In the genomic region with DNA sequence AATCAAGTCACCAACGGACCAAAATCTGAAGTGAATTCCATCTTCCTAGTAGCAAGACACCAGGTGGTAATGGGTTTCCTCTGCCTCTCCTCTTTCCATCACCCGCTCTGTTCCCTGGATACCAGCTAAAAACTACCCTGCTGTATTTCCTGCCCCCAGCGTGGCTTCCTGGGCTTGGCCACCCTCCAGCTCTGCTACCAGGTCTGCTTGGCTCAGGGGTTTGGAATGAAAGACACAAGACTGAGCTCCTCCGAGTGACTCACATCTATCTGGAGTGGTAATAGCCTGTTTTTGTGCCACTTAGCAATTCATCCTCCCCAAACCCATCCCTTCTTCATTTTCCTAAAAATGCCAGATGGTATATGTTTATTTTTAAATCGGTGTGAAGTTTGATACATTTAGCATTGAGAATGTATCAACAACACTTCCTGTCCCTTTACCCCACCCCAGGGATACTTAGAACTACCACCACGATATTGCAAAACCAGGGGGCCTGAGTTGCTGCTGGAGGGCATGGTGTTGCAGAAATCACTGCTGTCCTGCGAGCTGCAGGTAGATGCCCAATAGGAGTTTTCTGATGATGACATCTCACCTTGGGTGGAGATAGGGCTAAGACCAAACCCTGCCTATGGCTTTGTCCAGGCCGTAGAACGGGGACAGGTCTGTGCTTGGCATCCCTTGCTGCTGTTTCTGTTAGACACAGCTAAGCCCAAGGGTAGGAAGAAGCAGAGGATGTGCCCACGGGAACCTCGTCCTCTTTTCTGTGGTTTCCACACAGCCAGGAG, we compare ENCODE assay signal across 8 cellular contexts. TPM values are rescaled to one million over a fixed set of nuclear protein-coding genes. Genes with fewer than 3 reads are reported as not detected.
A peak's percentile ranks its signal among the peaks of the same experiment; 100 is the strongest.
DNase-seq lines count a peak whose midpoint lies in the region; ATAC-seq, FAIRE-seq and TF ChIP-seq lines count a peak whose summit lies in the region.

No MANE protein-coding gene starts in this region.

- H2BK5ac ChIP-seq in mesenchymal stem cell (ENCODE audit: low read depth, low read length, poor library complexity, severe bottlenecking) = peak overlapping the region; percentile 94

- H3K27me3 ChIP-seq in AG04450 (ENCODE audit: control insufficient read depth, insufficient read depth, low read length) (no peaks in the 10 kb centered on the region), body of pancreas (no peaks in the 10 kb centered on the region), mesenchymal stem cell (ENCODE audit: control insufficient read depth in 1 of 2, insufficient read depth in 1 of 2, low read length in 2 of 2) (no peaks in the 10 kb centered on the region)

- H3K4me1 ChIP-seq in body of pancreas (peaks cover 6% of the 10 kb centered on the region), mesenchymal stem cell (ENCODE audit: control insufficient read depth, insufficient read depth, low read depth, low read length) (peaks cover 19% of the 10 kb centered on the region), mucosa of descending colon (ENCODE audit: low read depth) (peaks cover 4% of the 10 kb centered on the region)

- peak overlapping the region; percentile 37 to 44 for H3K18ac ChIP-seq in mesenchymal stem cell (ENCODE audit: low read depth in 1 of 2, low read length in 2 of 2)

- peak overlapping the region; percentile 49 for H2BK15ac ChIP-seq in mesenchymal stem cell (ENCODE audit: low read depth, poor library complexity, severe bottlenecking)

- peak overlapping the region; percentile 88 for H3K27ac ChIP-seq in AG04450 (ENCODE audit: low read depth, low read length)
- peak overlapping the region in 2 of 4 donors; percentile 11 to 23 for H3K27ac ChIP-seq in body of pancreas
- H3K27ac ChIP-seq in mesenchymal stem cell (ENCODE audit: low read length, poor library complexity, severe bottlenecking) = peak overlapping the region; percentile 97

- peak; percentile 86 for DNase-seq in AG04450 (ENCODE audit: low read depth, low spot score)
- peak; percentile 81 for DNase-seq in HTR-8/SVneo (ENCODE audit: insufficient read length, low spot score)
- DNase-seq in body of pancreas = peak; percentile 38 to 68 (median 60)
- DNase-seq in mesenchymal stem cell = peak; percentile 85
- no peak for DNase-seq in mucosa of descending colon
- no peak for DNase-seq in SK-N-DZ (ENCODE audit: low spot score)
- DNase-seq in retina = no peak

- intact Hi-C loops in body of pancreas (cut with DNase I) (no loop called here), mucosa of descending colon (cut with DNase I, micrococcal nuclease) (no loop called here)

- H3K9ac ChIP-seq in mesenchymal stem cell (ENCODE audit: low read length) = peak overlapping the region; percentile 53

- no peak overlapping the region for H3K23ac ChIP-seq in mesenchymal stem cell (ENCODE audit: low read length in 2 of 2)

- no peak overlapping the region for H2AFZ ChIP-seq in mesenchymal stem cell (ENCODE audit: low read depth, low read length)

- peak overlapping the region; percentile 52 for H4K8ac ChIP-seq in mesenchymal stem cell (ENCODE audit: low read length)

- no peak overlapping the region for H3K4me2 ChIP-seq in mesenchymal stem cell (ENCODE audit: low read length, poor library complexity, severe bottlenecking)

- no peak overlapping the region for H3K4me3 ChIP-seq in AG04450 (ENCODE audit: low read depth, low read length)
- H3K4me3 ChIP-seq in body of pancreas = no peak overlapping the region
- peak overlapping the region in 1 of 2 experiments; percentile 19 for H3K4me3 ChIP-seq in mesenchymal stem cell (ENCODE audit: insufficient read depth in 1 of 2, low read depth in 1 of 2, low read length in 2 of 2)
- no peak overlapping the region for H3K4me3 ChIP-seq in mucosa of descending colon

- CTCF ChIA-PET in AG04450 (lab: Charles Lee) = interaction anchor here (1.1 kb wide), 1 partner anchor 44 kb away, joined by 12 read pairs; no protein-coding TSS in a partner anchor

- H3K9me3 ChIP-seq in AG04450 (ENCODE audit: control insufficient read depth, insufficient read depth, low read length) (no peaks in the 10 kb centered on the region), body of pancreas (no peaks in the 10 kb centered on the region), mesenchymal stem cell (ENCODE audit: control insufficient read depth, low read length) (no peaks in the 10 kb centered on the region), mucosa of descending colon (no peaks in the 10 kb centered on the region)

- FAIRE-seq in HTR-8/SVneo (lab: Jason Lieb, UNC) = no peak

- peak overlapping the region; percentile 80 for H4K91ac ChIP-seq in mesenchymal stem cell (ENCODE audit: low read length)

- H3K79me1 ChIP-seq in mesenchymal stem cell (replicated peaks; ENCODE audit: low read length, poor library complexity, severe bottlenecking) = no peaks in the 10 kb centered on the region

- TF ChIP-seq CTCF in AG04450 (IDR thresholded peaks at IDR 0.05; ENCODE audit: low read depth, low read length) (no peak), body of pancreas (IDR thresholded peaks at IDR 0.05) (no peak), mucosa of descending colon (IDR thresholded peaks at IDR 0.05) (no peak)

- H3K4ac ChIP-seq in mesenchymal stem cell (ENCODE audit: low read depth in 1 of 2, low read length in 2 of 2) = peak overlapping the region in 1 of 2 experiments; percentile 54

- ATAC-seq in body of pancreas (peak; percentile 59), mucosa of descending colon (no peak), HG03045 (IDR thresholded peaks at IDR 0.05; ENCODE audit: unreplicated experiment) (no peak)

- peak overlapping the region; percentile 40 to 59 for H2BK12ac ChIP-seq in mesenchymal stem cell (ENCODE audit: low read length in 2 of 2)

- POLR2A ChIA-PET in AG04450 (lab: Yijun Ruan, JAX) = interaction anchor here (0.7 to 1.4 kb wide), 7 partner anchors 9 to 113 kb away, joined by 3 to 6 read pairs (median 5); partner anchors contain the start of gene PEX26

- peak overlapping the region; percentile 15 for H2BK120ac ChIP-seq in mesenchymal stem cell (ENCODE audit: low read depth, low read length)

- WGBS in body of pancreas, 2 donors = 65 to 72% methylated on average over 10 to 11 of the region's 11 CpGs
- 48% methylated on average over 8 of the region's 11 CpGs for WGBS in mesenchymal stem cell

- H3K14ac ChIP-seq in mesenchymal stem cell (ENCODE audit: low read length in 2 of 2) = no peak overlapping the region

- TF ChIP-seq POLR2A in body of pancreas (IDR thresholded peaks at IDR 0.05) = no peak

- H2AK5ac ChIP-seq in mesenchymal stem cell (ENCODE audit: low read length, severe bottlenecking) = peak overlapping the region; percentile 72

- H3K36me3 ChIP-seq in body of pancreas (replicated peaks in 1 of 2; ENCODE audit: insufficient read depth in 1 of 2, low read depth in 2 of 2) (no peaks in the 10 kb centered on the region), mesenchymal stem cell (ENCODE audit: control insufficient read depth in 1 of 2, insufficient read depth in 2 of 2, low read depth in 1 of 2, low read length in 2 of 2) (no peaks in the 10 kb centered on the region), mucosa of descending colon (ENCODE audit: low read depth) (no peaks in the 10 kb centered on the region)

RNA-seq across cellular contexts. Expression of gene MICAL3, which starts 7.5 kb away (rescaled TPM):
- polyA plus RNA-seq in AG04450 (2011; rRNA removed) = 17.8 and 18.5 TPM in 2 replicates
- polyA minus RNA-seq in AG04450 (2011; rRNA and poly(A)+ RNA removed) = 29.1 and 40.9 TPM in 2 replicates
- total RNA-seq in body of pancreas = 10 to 100 TPM; 33.6 to 34.0 TPM
- 8.3 TPM for polyA plus RNA-seq in mesenchymal stem cell (2013, experiment 1 of 2)
- polyA plus RNA-seq in mesenchymal stem cell (2013, experiment 2 of 2) = 6.7 TPM
- total RNA-seq in mucosa of descending colon = 100 to 1,000 TPM in 2 of 3 donors, 10 to 100 TPM in 1; 75.8 to 135 (median 129) TPM
- 13.9 and 17.8 TPM in 2 replicates for polyA plus RNA-seq in SK-N-DZ (2014; cell fraction: cytosol; rRNA removed)
- polyA plus RNA-seq in SK-N-DZ (2014; cell fraction: nucleus; rRNA removed) = 12.3 and 33.7 TPM in 2 replicates

RNA-seq across cellular contexts. Expression of gene PEX26, which starts 45.9 kb away (rescaled TPM):
- polyA plus RNA-seq in AG04450 (2011; rRNA removed) = 20.8 and 24.8 TPM in 2 replicates
- polyA minus RNA-seq in AG04450 (2011; rRNA and poly(A)+ RNA removed) = 27.3 and 35.8 TPM in 2 replicates
- total RNA-seq in body of pancreas (10 to 100 TPM; 11.9 to 57.0 TPM), mucosa of descending colon (100 to 1,000 TPM; 113 to 241 (median 123) TPM)
- 19.3 TPM for polyA plus RNA-seq in mesenchymal stem cell (2013, experiment 1 of 2)
- 19.2 TPM for polyA plus RNA-seq in mesenchymal stem cell (2013, experiment 2 of 2)
- polyA plus RNA-seq in SK-N-DZ (2014; cell fraction: cytosol; rRNA removed) = 40.1 and 43.1 TPM in 2 replicates
- polyA plus RNA-seq in SK-N-DZ (2014; cell fraction: nucleus; rRNA removed) = 18.4 and 22.3 TPM in 2 replicates

Comparison
In these comparisons a context has a peak if more than half of its experiments do, and no peak if none do; other contexts are left out.
1. DNase-seq: peak in AG04450 (single experiment), HTR-8/SVneo (single experiment), body of pancreas (4 of 4) and mesenchymal stem cell (single experiment); none in mucosa of descending colon (0 of 3), SK-N-DZ (single experiment) and retina (single experiment).